12 cellular contexts compared by ENCODE assay signal in the genomic region with DNA sequence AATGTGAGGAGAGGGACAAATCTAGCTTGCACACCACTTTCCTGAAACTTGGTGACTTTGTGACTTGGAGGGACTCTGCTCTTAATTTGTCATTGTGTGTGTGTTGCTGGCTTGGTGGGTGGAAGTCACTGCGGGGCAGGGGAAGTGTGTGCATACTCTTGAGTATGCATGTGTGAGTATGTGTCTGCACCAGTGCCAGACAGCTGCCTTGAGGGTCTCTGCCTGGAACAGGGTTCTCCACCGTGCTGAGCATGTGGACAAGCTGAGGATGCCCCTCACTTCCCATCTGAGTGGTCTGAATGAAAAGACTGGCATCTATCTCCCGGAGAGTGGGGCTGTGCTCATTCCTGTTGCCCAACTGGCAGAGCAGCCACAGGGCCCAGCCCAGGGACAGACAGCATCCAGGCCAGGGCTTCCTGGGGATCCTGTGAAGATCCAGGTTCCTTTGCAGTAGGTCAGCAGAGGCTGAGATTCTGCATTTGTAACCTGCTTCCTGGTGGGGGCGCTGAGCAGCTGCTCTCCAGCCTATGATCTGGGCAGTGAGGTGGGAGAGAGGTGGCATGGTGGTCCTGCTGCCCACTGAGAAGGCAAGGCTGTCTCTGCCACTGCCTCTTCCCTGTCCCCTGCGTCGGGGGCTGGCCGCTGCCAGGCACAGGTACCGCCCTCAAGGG.
DNase-seq lines count a peak whose midpoint lies in the region; ATAC-seq, FAIRE-seq and TF ChIP-seq lines count a peak whose summit lies in the region.
"Had no signal": no experiment of that assay in that cellular context is flagged by ENCODE, and none has a peak within 500 bp of the region (broad histone marks: within the 10 kb centered on the region; RNA-seq: fewer than 3 reads in every experiment).

No MANE protein-coding gene starts in this region.

- H3K27ac ChIP-seq in BLaER1 = peak overlapping the region; percentile 60
- H3K27ac ChIP-seq in KMS-11 = no peak overlapping the region
- H3K27ac ChIP-seq in coronary artery = peak overlapping the region; percentile 72 to 77

- no peak overlapping the region for H3K4me3 ChIP-seq in BLaER1
- no peak overlapping the region for H3K4me3 ChIP-seq in KMS-11 (IDR thresholded peaks at IDR 0.05; ENCODE audit: insufficient read depth, low read depth, low read length)
- no peak overlapping the region for H3K4me3 ChIP-seq in coronary artery
- H3K4me3 ChIP-seq in mucosa of descending colon = no peak overlapping the region
- H3K4me3 ChIP-seq: dorsolateral prefrontal cortex had no signal

- H4K20me1 ChIP-seq in BLaER1 (no peaks in the 10 kb centered on the region), KMS-11 (ENCODE audit: insufficient read depth) (no peaks in the 10 kb centered on the region)

- DNase-seq in coronary artery (ENCODE audit: low spot score) = no peak
- DNase-seq in mucosa of descending colon = peak in 1 of 3 donors; percentile 69
- no peak for DNase-seq in NCI-H345 (lab: John Stamatoyannopoulos, UW)
- no peak for DNase-seq in mucosa of gallbladder (ENCODE audit: low spot score)
- no peak for DNase-seq in HTR-8/SVneo (ENCODE audit: insufficient read length, low spot score)
- DNase-seq: activated CD4-positive, alpha-beta T cell treated with anti-CD3 and anti-CD28 coated beads for 36 hours; EL; NCI-H1436 had no signal

- H3K27me3 ChIP-seq in BLaER1 (no peaks in the 10 kb centered on the region), KMS-11 (ENCODE audit: insufficient read depth, low read depth) (no peaks in the 10 kb centered on the region)
- H3K27me3 ChIP-seq: dorsolateral prefrontal cortex had no signal

- H2AFZ ChIP-seq in KMS-11 (ENCODE audit: low read depth) = no peak overlapping the region

- H3K4me2 ChIP-seq in BLaER1 (peak overlapping the region; percentile 81), KMS-11 (no peak overlapping the region)

- H3K79me2 ChIP-seq in KMS-11 (ENCODE audit: insufficient read depth, low read depth) = no peaks in the 10 kb centered on the region

- H3K9ac ChIP-seq in BLaER1 (0 out of 2 replicates have a peak overlapping the region, but pooled peaks have one; percentile 5), KMS-11 (no peak overlapping the region)

- ATAC-seq in mucosa of descending colon (peak; percentile 33), GM21360 (IDR thresholded peaks at IDR 0.05; ENCODE audit: unreplicated experiment) (no peak)
- ATAC-seq: activated CD4-positive, alpha-beta T cell treated with anti-CD3 and anti-CD28 coated beads for 36 hours had no signal

- no peaks in the 10 kb centered on the region for H3K9me3 ChIP-seq in BLaER1
- H3K9me3 ChIP-seq in mucosa of descending colon = no peaks in the 10 kb centered on the region

- H3K4me1 ChIP-seq in BLaER1 (peaks cover 98% of the 10 kb centered on the region), KMS-11 (ENCODE audit: low read depth, poor library complexity, severe bottlenecking) (no peaks in the 10 kb centered on the region), mucosa of descending colon (ENCODE audit: low read depth) (peaks cover 51% of the 10 kb centered on the region)

- intact Hi-C loops in mucosa of descending colon (cut with DNase I, micrococcal nuclease) = loop anchor here in 1 of 2 donors (10.0 kb wide), 1 partner anchor 96 kb away; no protein-coding TSS in a partner anchor

- H3K36me3 ChIP-seq in BLaER1 (no peaks in the 10 kb centered on the region), KMS-11 (ENCODE audit: insufficient read depth) (no peaks in the 10 kb centered on the region), mucosa of descending colon (ENCODE audit: low read depth) (no peaks in the 10 kb centered on the region)

- FAIRE-seq in HTR-8/SVneo (lab: Jason Lieb, UNC) = no peak

- TF ChIP-seq CTCF in KMS-11 (conservative IDR thresholded peaks at IDR 0.05; ENCODE audit: low read depth, low read length) (peak; percentile 39; the same call in 1 of the 2 replicates), coronary artery (IDR thresholded peaks at IDR 0.05) (no peak), mucosa of descending colon (IDR thresholded peaks at IDR 0.05) (no peak)
